ENCODE assay signal across 9 cellular contexts in the genomic region with DNA sequence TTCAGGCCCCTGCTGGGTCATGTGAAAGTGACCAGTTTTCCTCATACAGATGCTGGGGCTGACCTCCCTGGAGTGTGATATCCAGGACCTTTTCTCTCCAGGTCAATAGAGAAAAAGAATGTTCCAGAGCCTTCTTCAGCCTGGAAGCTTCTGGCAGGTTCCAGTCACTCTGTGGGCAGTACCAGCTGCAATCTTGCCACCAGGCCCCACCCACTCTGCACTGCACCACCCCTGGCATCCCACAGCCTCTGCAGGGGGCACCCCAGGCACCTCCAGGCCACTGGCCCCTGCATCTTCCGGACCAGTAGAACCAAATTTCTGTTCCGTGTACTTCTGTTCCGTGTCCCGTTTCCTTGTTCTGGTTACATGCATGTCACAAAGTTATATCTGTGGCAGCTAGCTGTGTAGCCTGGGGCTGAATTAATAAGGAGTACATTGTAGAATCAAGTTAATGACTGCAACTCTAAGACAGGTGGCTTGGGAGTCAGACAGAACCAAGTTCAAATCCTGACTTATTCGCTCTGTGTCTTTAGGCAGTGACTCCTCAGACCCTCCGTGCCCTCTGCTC.
DNase-seq lines count a peak whose midpoint lies in the region; ATAC-seq and TF ChIP-seq lines count a peak whose summit lies in the region.
"Had no signal": no experiment of that assay in that cellular context is flagged by ENCODE, and none has a peak within 500 bp of the region (broad histone marks: within the 10 kb centered on the region; RNA-seq: fewer than 3 reads in every experiment).

No MANE protein-coding gene starts in this region.

- H3K4me2 ChIP-seq in OCI-LY3 (ENCODE audit: low read length) (peak overlapping the region; percentile 85), trophoblast cell (ENCODE audit: low read length) (peak overlapping the region; percentile 82)

- no peaks in the 10 kb centered on the region for H4K20me1 ChIP-seq in OCI-LY3 (ENCODE audit: insufficient read depth, low read length)

- H3K27ac ChIP-seq in OCI-LY3 (ENCODE audit: low read length) (peak overlapping the region; percentile 81), trophoblast cell (ENCODE audit: low read depth, low read length) (no peak overlapping the region)
- H3K27ac ChIP-seq: psoas muscle had no signal

- H3K36me3 ChIP-seq in OCI-LY3 (replicated peaks; ENCODE audit: low read depth, low read length) (no peaks in the 10 kb centered on the region), trophoblast cell (ENCODE audit: control insufficient read depth in 1 of 2, insufficient read depth in 2 of 2, low read length in 2 of 2) (no peaks in the 10 kb centered on the region)

- peaks cover 4% of the 10 kb centered on the region for H3K36me3 Mint-ChIP-seq in dendritic cell treated with granulocyte-macrophage colony-stimulating factor and Interleukin-4, amounts not matched to agents 40 ng/mL and 50 ng/mL, for 4 days (ENCODE audit: low read depth)

- H3K79me2 ChIP-seq in OCI-LY3 (ENCODE audit: low read length) = no peaks in the 10 kb centered on the region
- H3K79me2 ChIP-seq in trophoblast cell (ENCODE audit: control insufficient read depth, insufficient read depth, low read length, poor library complexity) = no peaks in the 10 kb centered on the region

- H3K9me3 ChIP-seq in OCI-LY3 (ENCODE audit: insufficient read depth, low read length) (no peaks in the 10 kb centered on the region), trophoblast cell (ENCODE audit: insufficient read depth, low read depth, low read length) (peaks cover 6% of the 10 kb centered on the region)
- H3K9me3 ChIP-seq: psoas muscle had no signal

- H2BK5ac ChIP-seq in trophoblast cell (ENCODE audit: low read depth, low read length, poor library complexity) = no peak overlapping the region

- H3K9ac ChIP-seq in OCI-LY3 (ENCODE audit: low read length) (peak overlapping the region; percentile 98), trophoblast cell (ENCODE audit: low read length) (no peak overlapping the region)

- H3K23ac ChIP-seq in trophoblast cell (ENCODE audit: low read length) = no peak overlapping the region

- peak; percentile 22; the same call in 1 of the 2 replicates for TF ChIP-seq CTCF in OCI-LY3 (IDR thresholded peaks at IDR 0.05; ENCODE audit: low read depth, low read length)

- WGBS in trophoblast cell (ENCODE audit: extremely low coverage, insufficient coverage, insufficient read length) = no CpG with 5 or more reads among the region's 6 CpGs

- DNase-seq in trophoblast cell (no peak), hepatic stellate cell (ENCODE audit: low spot score) (no peak), islet precursor cell (no peak)

- H4K8ac ChIP-seq in trophoblast cell (ENCODE audit: low read depth, low read length) = no peak overlapping the region

- intact Hi-C loops in dendritic cell treated with granulocyte-macrophage colony-stimulating factor and Interleukin-4, amounts not matched to agents 40 ng/mL and 50 ng/mL, for 4 days (cut with micrococcal nuclease) = loop anchor here (2.0 kb wide), 1 partner anchor 17 kb away; no protein-coding TSS in a partner anchor

- H3K27me3 ChIP-seq in OCI-LY3 (ENCODE audit: low read depth, low read length) (no peaks in the 10 kb centered on the region), trophoblast cell (ENCODE audit: insufficient read depth, low read length) (peaks cover 9% of the 10 kb centered on the region)

- H3K79me1 ChIP-seq in trophoblast cell (ENCODE audit: low read length) = no peaks in the 10 kb centered on the region

- H2AK5ac ChIP-seq in trophoblast cell (ENCODE audit: low read length) = no peak overlapping the region

- peak overlapping the region; percentile 66; the same call in 1 of the 2 replicates for H3K4me3 ChIP-seq in GM08714 (ENCODE audit: low read length)
- H3K4me3 ChIP-seq in OCI-LY3 (ENCODE audit: low read length) = peak overlapping the region; percentile 93
- H3K4me3 ChIP-seq in trophoblast cell (ENCODE audit: low read depth, low read length) = no peak overlapping the region

- no peak overlapping the region for H4K91ac ChIP-seq in trophoblast cell (ENCODE audit: low read depth, low read length)

- no peak overlapping the region for H3K14ac ChIP-seq in trophoblast cell (ENCODE audit: low read length)

- H4K12ac ChIP-seq in trophoblast cell (ENCODE audit: low read depth, low read length) = no peak overlapping the region

- ATAC-seq in HG02938 (IDR thresholded peaks at IDR 0.05; ENCODE audit: unreplicated experiment) (no peak), HG03280 (IDR thresholded peaks at IDR 0.05; ENCODE audit: unreplicated experiment) (no peak)

- no peak overlapping the region for H2BK120ac ChIP-seq in trophoblast cell (ENCODE audit: insufficient read depth, low read length, poor library complexity)

- H3K4ac ChIP-seq in trophoblast cell (ENCODE audit: low read depth, low read length) = no peak overlapping the region

- H3K27me3 Mint-ChIP-seq in dendritic cell treated with granulocyte-macrophage colony-stimulating factor and Interleukin-4, amounts not matched to agents 40 ng/mL and 50 ng/mL, for 4 days = peaks cover 9% of the 10 kb centered on the region

- H3K4me1 ChIP-seq in OCI-LY3 (ENCODE audit: low read length) = peaks cover 22% of the 10 kb centered on the region
- H3K4me1 ChIP-seq in trophoblast cell (ENCODE audit: control insufficient read depth in 1 of 2, insufficient read depth in 2 of 2, low read length in 2 of 2) = peaks cover 7 to 17% of the 10 kb centered on the region in 2 experiments

- no peak overlapping the region for H3K18ac ChIP-seq in trophoblast cell (ENCODE audit: low read length)

- H3K4me1 Mint-ChIP-seq in dendritic cell treated with granulocyte-macrophage colony-stimulating factor and Interleukin-4, amounts not matched to agents 40 ng/mL and 50 ng/mL, for 4 days (ENCODE audit: low read depth) = peaks cover 59% of the 10 kb centered on the region

- no peak overlapping the region for H2BK12ac ChIP-seq in trophoblast cell (ENCODE audit: low read length)

- no peak overlapping the region for H2AFZ ChIP-seq in OCI-LY3 (ENCODE audit: low read depth, low read length)
- H2AFZ ChIP-seq in trophoblast cell (ENCODE audit: insufficient read depth, low read length, poor library complexity) = no peak overlapping the region

- peak overlapping the region; percentile 84 for H3K4me3 Mint-ChIP-seq in dendritic cell treated with granulocyte-macrophage colony-stimulating factor and Interleukin-4, amounts not matched to agents 40 ng/mL and 50 ng/mL, for 4 days

- peak overlapping the region; percentile 91 for H3K27ac Mint-ChIP-seq in dendritic cell treated with granulocyte-macrophage colony-stimulating factor and Interleukin-4, amounts not matched to agents 40 ng/mL and 50 ng/mL, for 4 days

- H3K9me3 Mint-ChIP-seq in dendritic cell treated with granulocyte-macrophage colony-stimulating factor and Interleukin-4, amounts not matched to agents 40 ng/mL and 50 ng/mL, for 4 days = no peaks in the 10 kb centered on the region
